Comparison of ENCODE assay signal across 8 cellular contexts in genomic region chr15:60478633-60479360, GRCh38. TPM values are rescaled to one million over a fixed set of nuclear protein-coding genes. Genes with fewer than 3 reads are reported as not detected.
DNase-seq lines count a peak whose midpoint lies in the region; ATAC-seq and TF ChIP-seq lines count a peak whose summit lies in the region.

Gene ICE2 (minus strand): TSS chr15:60479142. CDS start chr15:60477977, 1,165 bp downstream.

- H3K4me1 ChIP-seq in left ventricle myocardium inferior, result peaks cover 48% of the 10 kb centered on the region

- peak within 1 kb of the TSS; percentile 100 for H3K27ac Mint-ChIP-seq in T-helper 1 cell treated with Interleukin-12 subunit alpha and Interleukin-12 subunit beta and Interleukin-4 antibody, amounts not matched to agents 30 μg/mL and 1 μg/mL, for 36 hours
- H3K27ac Mint-ChIP-seq in progenitor cell of endocrine pancreas, result peak within 1 kb of the TSS; percentile 99

- in situ Hi-C loops in GM13977 (cut with MboI; ENCODE audit: low pct_unique_long_range_greater_than_20kb, low sequenced_read_pairs, unreplicated experiment), result no loop called here

- peak within 1 kb of the TSS; percentile 92 for H3K4me3 ChIP-seq in left ventricle myocardium inferior

- TF ChIP-seq CTCF in GM13977 (IDR thresholded peaks at IDR 0.05; ENCODE audit: extremely low read depth, insufficient read depth, missing control alignments) (no peak), left ventricle myocardium inferior (IDR thresholded peaks at IDR 0.05; ENCODE audit: borderline replicate concordance) (peak; percentile 37), progenitor cell of endocrine pancreas (IDR thresholded peaks at IDR 0.05; ENCODE audit: unreplicated experiment) (peak; percentile 12)

- H3K27me3 ChIP-seq in left ventricle myocardium inferior (ENCODE audit: low read depth), result no peaks in the 10 kb centered on the region

- DNase-seq in GM13977 (ENCODE audit: low spot score) (peak; percentile 84), NCI-H1694 (lab: John Stamatoyannopoulos, UW) (peak; percentile 82), amygdala (lab: John Stamatoyannopoulos, UW) (peak; percentile 41 to 95 (median 86)), left ventricle myocardium inferior (peak; percentile 97), progenitor cell of endocrine pancreas (ENCODE audit: low spot score, unreplicated experiment) (peak; percentile 87), ureter (ENCODE audit: low spot score) (peak; percentile 96)

- H3K36me3 ChIP-seq in left ventricle myocardium inferior, result peaks cover 17% of the 10 kb centered on the region

- peaks cover 40% of the 10 kb centered on the region for H3K4me1 Mint-ChIP-seq in T-helper 1 cell treated with Interleukin-12 subunit alpha and Interleukin-12 subunit beta and Interleukin-4 antibody, amounts not matched to agents 30 μg/mL and 1 μg/mL, for 36 hours (ENCODE audit: low read depth)
- H3K4me1 Mint-ChIP-seq in progenitor cell of endocrine pancreas (ENCODE audit: low read depth), result peaks cover 25% of the 10 kb centered on the region

- peak within 1 kb of the TSS; percentile 96 for H3K27ac ChIP-seq in left ventricle myocardium inferior (replicated peaks)

- H3K9me3 ChIP-seq in left ventricle myocardium inferior (replicated peaks), result no peaks in the 10 kb centered on the region

- no peaks in the 10 kb centered on the region for H3K9me3 Mint-ChIP-seq in T-helper 1 cell treated with Interleukin-12 subunit alpha and Interleukin-12 subunit beta and Interleukin-4 antibody, amounts not matched to agents 30 μg/mL and 1 μg/mL, for 36 hours
- no peaks in the 10 kb centered on the region for H3K9me3 Mint-ChIP-seq in progenitor cell of endocrine pancreas (ENCODE audit: low read depth)

- peak within 1 kb of the TSS; percentile 99 for H3K4me3 Mint-ChIP-seq in T-helper 1 cell treated with Interleukin-12 subunit alpha and Interleukin-12 subunit beta and Interleukin-4 antibody, amounts not matched to agents 30 μg/mL and 1 μg/mL, for 36 hours
- peak within 1 kb of the TSS; percentile 98 for H3K4me3 Mint-ChIP-seq in progenitor cell of endocrine pancreas (ENCODE audit: low read depth)

- no peaks in the 10 kb centered on the region for H3K27me3 Mint-ChIP-seq in T-helper 1 cell treated with Interleukin-12 subunit alpha and Interleukin-12 subunit beta and Interleukin-4 antibody, amounts not matched to agents 30 μg/mL and 1 μg/mL, for 36 hours (ENCODE audit: low read depth)
- no peaks in the 10 kb centered on the region for H3K27me3 Mint-ChIP-seq in progenitor cell of endocrine pancreas

- intact Hi-C loops in left ventricle myocardium inferior (cut with micrococcal nuclease), result no loop called here

- ATAC-seq in HG02884 (IDR thresholded peaks at IDR 0.05; ENCODE audit: unreplicated experiment), result peak; percentile 85

- peaks cover 21% of the 10 kb centered on the region for H3K36me3 Mint-ChIP-seq in T-helper 1 cell treated with Interleukin-12 subunit alpha and Interleukin-12 subunit beta and Interleukin-4 antibody, amounts not matched to agents 30 μg/mL and 1 μg/mL, for 36 hours (ENCODE audit: low read depth)
- H3K36me3 Mint-ChIP-seq in progenitor cell of endocrine pancreas (ENCODE audit: insufficient read depth), result peaks cover 6% of the 10 kb centered on the region

RNA-seq across cellular contexts. Expression of gene ICE2, which starts in this region (rescaled TPM):
- 22.9 TPM for total RNA-seq in left ventricle myocardium inferior
- 84.8 and 85.1 TPM in 2 replicates for total RNA-seq in progenitor cell of endocrine pancreas
- 65.5 TPM for total RNA-seq in ureter

Comparison
In these comparisons a context has a peak if more than half of its experiments do, and no peak if none do; other contexts are left out.
1. Peak in every context shown above with its lines: DNase-seq, ATAC-seq, H3K4me3 ChIP-seq and H3K27ac ChIP-seq.